15 cellular contexts compared by ENCODE assay signal in the genomic region with DNA sequence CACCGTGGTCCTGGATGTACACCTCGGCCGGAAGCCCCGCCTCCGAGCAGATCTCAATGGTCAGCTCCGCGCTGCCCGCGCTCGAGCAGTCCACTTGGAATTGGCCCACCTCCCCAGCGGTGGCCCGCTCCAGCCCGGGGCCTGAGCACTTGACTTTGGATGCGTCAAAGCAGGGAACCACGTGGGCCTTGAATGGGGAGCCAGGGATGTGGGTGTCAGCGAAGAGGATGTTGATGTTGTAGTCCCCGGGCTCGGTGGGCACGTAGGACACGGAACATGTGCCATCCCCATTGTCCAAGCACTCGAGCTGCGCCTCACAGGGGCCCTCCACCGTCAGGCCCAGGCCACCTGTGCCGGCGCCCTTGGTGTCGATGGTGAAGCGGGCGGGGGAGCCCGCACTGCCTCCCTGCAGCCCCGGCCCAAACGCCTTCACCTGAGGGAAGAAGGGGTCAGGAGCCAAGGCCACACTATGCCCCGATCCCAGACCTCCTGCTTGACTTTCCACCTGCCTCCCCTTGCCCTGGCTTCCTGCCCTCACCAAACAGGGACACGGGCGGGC.
"Had no signal": no experiment of that assay in that cellular context is flagged by ENCODE, and none has a peak within 500 bp of the region (broad histone marks: within the 10 kb centered on the region; RNA-seq: fewer than 3 reads in every experiment).

No MANE protein-coding gene starts in this region.

- H3K27ac ChIP-seq: ovary had no signal

- H3K4me3 ChIP-seq: ovary, tibial nerve had no signal

- H3K4me1 Mint-ChIP-seq: endodermal cell, neural crest cell, WTC11 had no signal

- H3K36me3 ChIP-seq: ovary had no signal

- ATAC-seq: left lobe of liver, SK-N-SH treated with all-trans-retinoic acid at 6 μM for 48 hours, WTC11 had no signal

- H3K27me3 Mint-ChIP-seq: activated CD4-positive, alpha-beta T cell treated with anti-CD3 and anti-CD28 coated beads, Interleukin-2, amount 10 ng/mL, durations not matched to agents 24 days and 14 days had no signal

- H3K9me3 ChIP-seq: ovary, tibial nerve had no signal

- H3K27me3 ChIP-seq: ovary, tibial nerve had no signal

- H3K4me3 Mint-ChIP-seq: activated CD4-positive, alpha-beta T cell treated with anti-CD3 and anti-CD28 coated beads, Interleukin-2, amount 10 ng/mL, durations not matched to agents 24 days and 14 days; activated naive CD4-positive, alpha-beta T cell treated with anti-CD3 and anti-CD28 coated beads for 36 hours; endodermal cell; neural crest cell; WTC11 had no signal

- DNase-seq: activated CD4-positive, alpha-beta T cell treated with anti-CD3 and anti-CD28 coated beads, Interleukin-2, amount 10 ng/mL, durations not matched to agents 24 days and 14 days; activated CD8-positive, alpha-beta memory T cell treated with anti-CD3 and anti-CD28 coated beads for 24 hours; activated naive CD4-positive, alpha-beta T cell treated with anti-CD3 and anti-CD28 coated beads for 36 hours; caudate nucleus; dermis blood vessel endothelial cell; endodermal cell; head of caudate nucleus; mesendoderm; ovary; small intestine had no signal

- H3K27ac Mint-ChIP-seq: activated CD4-positive, alpha-beta T cell treated with anti-CD3 and anti-CD28 coated beads, Interleukin-2, amount 10 ng/mL, durations not matched to agents 24 days and 14 days; activated naive CD4-positive, alpha-beta T cell treated with anti-CD3 and anti-CD28 coated beads for 36 hours; endodermal cell; WTC11 had no signal

- H3K9me3 Mint-ChIP-seq: activated CD4-positive, alpha-beta T cell treated with anti-CD3 and anti-CD28 coated beads, Interleukin-2, amount 10 ng/mL, durations not matched to agents 24 days and 14 days; activated naive CD4-positive, alpha-beta T cell treated with anti-CD3 and anti-CD28 coated beads for 36 hours; neural crest cell; WTC11 had no signal

- H3K4me1 ChIP-seq: tibial nerve had no signal
